Comparison of ENCODE assay signal across 1 cellular context in the genomic region with DNA sequence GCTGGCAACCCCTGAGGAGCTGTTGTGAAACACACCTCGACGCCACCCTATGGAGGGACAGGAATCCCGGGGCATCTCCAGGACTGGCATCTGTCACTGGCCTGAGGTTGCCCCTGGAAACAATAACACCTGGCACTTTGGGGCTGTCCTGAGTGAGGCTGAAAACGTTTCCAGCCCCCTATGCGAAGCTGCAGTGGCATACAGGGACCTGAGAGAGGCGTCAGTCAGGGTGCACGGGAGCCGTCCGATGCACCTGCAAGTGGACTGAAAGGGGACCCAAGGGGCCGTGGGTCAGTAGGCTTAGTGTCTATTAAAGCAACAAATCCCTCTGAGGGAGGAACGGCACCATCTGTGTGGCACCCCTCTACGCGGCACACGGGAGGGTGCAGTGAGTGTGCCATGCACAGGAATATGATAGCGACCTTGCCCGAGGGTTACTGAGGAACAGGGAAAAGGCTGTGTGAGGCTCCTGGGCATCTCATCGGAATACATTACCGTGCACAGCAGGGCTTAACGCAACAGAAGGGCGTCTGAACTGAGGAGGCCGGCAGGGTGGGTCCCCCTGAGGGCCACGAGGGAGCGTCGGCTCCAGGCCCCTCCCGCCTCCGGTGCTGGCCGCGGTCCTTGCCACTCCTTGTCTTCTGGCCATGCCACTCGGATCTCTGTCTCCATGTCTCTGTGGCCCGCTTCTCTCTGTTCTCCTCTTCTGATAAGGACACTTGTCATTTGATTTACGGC.
A peak's percentile ranks its signal among the peaks of the same experiment; 100 is the strongest.
TF ChIP-seq lines count a peak whose summit lies in the region.

No MANE protein-coding gene starts in this region.

TF ChIP-seq in K562, 482 proteins besides CTCF, POLR2A, EP300 and RAD21 (continued from another document):
- TF ChIP-seq, protein P1, sequence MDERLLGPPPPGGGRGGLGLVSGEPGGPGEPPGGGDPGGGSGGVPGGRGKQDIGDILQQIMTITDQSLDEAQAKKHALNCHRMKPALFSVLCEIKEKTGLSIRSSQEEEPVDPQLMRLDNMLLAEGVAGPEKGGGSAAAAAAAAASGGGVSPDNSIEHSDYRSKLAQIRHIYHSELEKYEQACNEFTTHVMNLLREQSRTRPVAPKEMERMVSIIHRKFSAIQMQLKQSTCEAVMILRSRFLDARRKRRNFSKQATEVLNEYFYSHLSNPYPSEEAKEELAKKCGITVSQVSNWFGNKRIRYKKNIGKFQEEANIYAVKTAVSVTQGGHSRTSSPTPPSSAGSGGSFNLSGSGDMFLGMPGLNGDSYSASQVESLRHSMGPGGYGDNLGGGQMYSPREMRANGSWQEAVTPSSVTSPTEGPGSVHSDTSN (CRISPR knock-in tag; IDR thresholded peaks at IDR 0.05; ENCODE audit: low read depth), result no peak
- TF ChIP-seq, protein P1 (tag; conservative IDR thresholded peaks at IDR 0.05; ENCODE audit: low read depth), result 0 out of 2 replicates have a peak, but pooled peaks have one; percentile 11
- peak; percentile 80; the same call in 1 of the 2 replicates for TF ChIP-seq EZH2 (IDR thresholded peaks at IDR 0.05; ENCODE audit: borderline replicate concordance, low read depth, low read length)
- TF ChIP-seq, protein P2, sequence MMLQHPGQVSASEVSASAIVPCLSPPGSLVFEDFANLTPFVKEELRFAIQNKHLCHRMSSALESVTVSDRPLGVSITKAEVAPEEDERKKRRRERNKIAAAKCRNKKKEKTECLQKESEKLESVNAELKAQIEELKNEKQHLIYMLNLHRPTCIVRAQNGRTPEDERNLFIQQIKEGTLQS (IDR thresholded peaks at IDR 0.05), result no peak
- TF ChIP-seq, protein P2 (CRISPR knock-in tag; conservative IDR thresholded peaks at IDR 0.05), result no peak
- TF ChIP-seq, protein P3, sequence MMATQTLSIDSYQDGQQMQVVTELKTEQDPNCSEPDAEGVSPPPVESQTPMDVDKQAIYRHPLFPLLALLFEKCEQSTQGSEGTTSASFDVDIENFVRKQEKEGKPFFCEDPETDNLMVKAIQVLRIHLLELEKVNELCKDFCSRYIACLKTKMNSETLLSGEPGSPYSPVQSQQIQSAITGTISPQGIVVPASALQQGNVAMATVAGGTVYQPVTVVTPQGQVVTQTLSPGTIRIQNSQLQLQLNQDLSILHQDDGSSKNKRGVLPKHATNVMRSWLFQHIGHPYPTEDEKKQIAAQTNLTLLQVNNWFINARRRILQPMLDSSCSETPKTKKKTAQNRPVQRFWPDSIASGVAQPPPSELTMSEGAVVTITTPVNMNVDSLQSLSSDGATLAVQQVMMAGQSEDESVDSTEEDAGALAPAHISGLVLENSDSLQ (IDR thresholded peaks at IDR 0.05), result peak; percentile 32; the same call in 1 of the 2 replicates
- no peak for TF ChIP-seq NFIC (IDR thresholded peaks at IDR 0.05)
- TF ChIP-seq, protein P4, sequence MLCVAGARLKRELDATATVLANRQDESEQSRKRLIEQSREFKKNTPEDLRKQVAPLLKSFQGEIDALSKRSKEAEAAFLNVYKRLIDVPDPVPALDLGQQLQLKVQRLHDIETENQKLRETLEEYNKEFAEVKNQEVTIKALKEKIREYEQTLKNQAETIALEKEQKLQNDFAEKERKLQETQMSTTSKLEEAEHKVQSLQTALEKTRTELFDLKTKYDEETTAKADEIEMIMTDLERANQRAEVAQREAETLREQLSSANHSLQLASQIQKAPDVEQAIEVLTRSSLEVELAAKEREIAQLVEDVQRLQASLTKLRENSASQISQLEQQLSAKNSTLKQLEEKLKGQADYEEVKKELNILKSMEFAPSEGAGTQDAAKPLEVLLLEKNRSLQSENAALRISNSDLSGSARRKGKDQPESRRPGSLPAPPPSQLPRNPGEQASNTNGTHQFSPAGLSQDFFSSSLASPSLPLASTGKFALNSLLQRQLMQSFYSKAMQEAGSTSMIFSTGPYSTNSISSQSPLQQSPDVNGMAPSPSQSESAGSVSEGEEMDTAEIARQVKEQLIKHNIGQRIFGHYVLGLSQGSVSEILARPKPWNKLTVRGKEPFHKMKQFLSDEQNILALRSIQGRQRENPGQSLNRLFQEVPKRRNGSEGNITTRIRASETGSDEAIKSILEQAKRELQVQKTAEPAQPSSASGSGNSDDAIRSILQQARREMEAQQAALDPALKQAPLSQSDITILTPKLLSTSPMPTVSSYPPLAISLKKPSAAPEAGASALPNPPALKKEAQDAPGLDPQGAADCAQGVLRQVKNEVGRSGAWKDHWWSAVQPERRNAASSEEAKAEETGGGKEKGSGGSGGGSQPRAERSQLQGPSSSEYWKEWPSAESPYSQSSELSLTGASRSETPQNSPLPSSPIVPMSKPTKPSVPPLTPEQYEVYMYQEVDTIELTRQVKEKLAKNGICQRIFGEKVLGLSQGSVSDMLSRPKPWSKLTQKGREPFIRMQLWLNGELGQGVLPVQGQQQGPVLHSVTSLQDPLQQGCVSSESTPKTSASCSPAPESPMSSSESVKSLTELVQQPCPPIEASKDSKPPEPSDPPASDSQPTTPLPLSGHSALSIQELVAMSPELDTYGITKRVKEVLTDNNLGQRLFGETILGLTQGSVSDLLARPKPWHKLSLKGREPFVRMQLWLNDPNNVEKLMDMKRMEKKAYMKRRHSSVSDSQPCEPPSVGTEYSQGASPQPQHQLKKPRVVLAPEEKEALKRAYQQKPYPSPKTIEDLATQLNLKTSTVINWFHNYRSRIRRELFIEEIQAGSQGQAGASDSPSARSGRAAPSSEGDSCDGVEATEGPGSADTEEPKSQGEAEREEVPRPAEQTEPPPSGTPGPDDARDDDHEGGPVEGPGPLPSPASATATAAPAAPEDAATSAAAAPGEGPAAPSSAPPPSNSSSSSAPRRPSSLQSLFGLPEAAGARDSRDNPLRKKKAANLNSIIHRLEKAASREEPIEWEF (CRISPR knock-in tag; IDR thresholded peaks at IDR 0.05), result no peak
